1 cellular context compared by ENCODE assay signal in genomic region chr6:44075137-44076015, GRCh38.
TF ChIP-seq lines count a peak whose summit lies in the region.

No MANE protein-coding gene starts in this region.

TF ChIP-seq in HepG2, 621 proteins besides CTCF, POLR2A, EP300 and RAD21 (continued from another document and continues in another):
- TF ChIP-seq KIAA2018 (CRISPR knock-in tag; IDR thresholded peaks at IDR 0.05; ENCODE audit: borderline replicate concordance) (no peak), TMF1 (CRISPR knock-in tag; IDR thresholded peaks at IDR 0.05; ENCODE audit: low read depth) (peak; percentile 80; the same call in 1 of the 2 replicates), U2AF1 (optimal IDR thresholded peaks at IDR 0.05; ENCODE audit: low read depth, low read length) (no peak), ZNF598 (CRISPR knock-in tag; IDR thresholded peaks at IDR 0.05; ENCODE audit: borderline replicate concordance) (no peak; the same call in 1 of the 2 replicates), XRCC5 (optimal IDR thresholded peaks at IDR 0.05; ENCODE audit: low read length) (no peak), ZNF484 (CRISPR knock-in tag; IDR thresholded peaks at IDR 0.05; ENCODE audit: borderline replicate concordance, low read depth) (no peak), FIP1L1 (IDR thresholded peaks at IDR 0.05; ENCODE audit: borderline replicate concordance, insufficient read depth, low read depth, low read length) (no peak), ZNF572 (CRISPR knock-in tag; IDR thresholded peaks at IDR 0.05) (no peak), ISX (CRISPR knock-in tag; conservative IDR thresholded peaks at IDR 0.05) (no peak), HES4 (CRISPR knock-in tag; IDR thresholded peaks at IDR 0.05; ENCODE audit: borderline replicate concordance) (no peak), IKZF4 (CRISPR knock-in tag; IDR thresholded peaks at IDR 0.05; ENCODE audit: borderline replicate concordance, low read depth, not compliant biosample characterization) (peak; percentile 59), SOX5 (CRISPR knock-in tag; IDR thresholded peaks at IDR 0.05; ENCODE audit: borderline replicate concordance) (peak; percentile 91), CCDC6 (CRISPR knock-in tag; IDR thresholded peaks at IDR 0.05) (no peak), JDP2 (CRISPR knock-in tag; IDR thresholded peaks at IDR 0.05; ENCODE audit: borderline replicate concordance) (no peak; the same call in 1 of the 2 replicates), ARNT (IDR thresholded peaks at IDR 0.05) (no peak), ZMAT5 (CRISPR knock-in tag; IDR thresholded peaks at IDR 0.05; ENCODE audit: borderline replicate concordance, low read depth) (no peak), BORCS8-MEF2B (CRISPR knock-in tag; IDR thresholded peaks at IDR 0.05) (no peak), RELA (CRISPR knock-in tag; IDR thresholded peaks at IDR 0.05) (no peak), MED13 (CRISPR knock-in tag; IDR thresholded peaks at IDR 0.05) (no peak), NR2F1 (CRISPR knock-in tag; IDR thresholded peaks at IDR 0.05) (peak in 1 of 2 experiments; percentile 59; a peak in 2 of 4 replicates), SMAD1 (CRISPR knock-in tag; IDR thresholded peaks at IDR 0.05; ENCODE audit: borderline replicate concordance, low read depth) (peak; percentile 97; the same call in 1 of the 2 replicates), ZNF652 (CRISPR knock-in tag; IDR thresholded peaks at IDR 0.05; ENCODE audit: borderline replicate concordance, low read depth) (peak; percentile 67; the same call in 1 of the 2 replicates), BCL6 (CRISPR knock-in tag; IDR thresholded peaks at IDR 0.05) (peak; percentile 45; the same call in 1 of the 2 replicates), HNRNPL (IDR thresholded peaks at IDR 0.05; ENCODE audit: low read depth, low read length) (peak; percentile 99), PATZ1 (CRISPR knock-in tag; IDR thresholded peaks at IDR 0.05) (peak; percentile 86), GZF1 (CRISPR knock-in tag; IDR thresholded peaks at IDR 0.05) (peak; percentile 21; the same call in 1 of the 2 replicates), DBP (CRISPR knock-in tag; IDR thresholded peaks at IDR 0.05; ENCODE audit: not compliant biosample characterization) (no peak), ZKSCAN5 (CRISPR knock-in tag; IDR thresholded peaks at IDR 0.05) (peak; percentile 55; the same call in 1 of the 2 replicates), SIX4 (CRISPR knock-in tag; IDR thresholded peaks at IDR 0.05) (no peak)
- TF ChIP-seq, protein P1, sequence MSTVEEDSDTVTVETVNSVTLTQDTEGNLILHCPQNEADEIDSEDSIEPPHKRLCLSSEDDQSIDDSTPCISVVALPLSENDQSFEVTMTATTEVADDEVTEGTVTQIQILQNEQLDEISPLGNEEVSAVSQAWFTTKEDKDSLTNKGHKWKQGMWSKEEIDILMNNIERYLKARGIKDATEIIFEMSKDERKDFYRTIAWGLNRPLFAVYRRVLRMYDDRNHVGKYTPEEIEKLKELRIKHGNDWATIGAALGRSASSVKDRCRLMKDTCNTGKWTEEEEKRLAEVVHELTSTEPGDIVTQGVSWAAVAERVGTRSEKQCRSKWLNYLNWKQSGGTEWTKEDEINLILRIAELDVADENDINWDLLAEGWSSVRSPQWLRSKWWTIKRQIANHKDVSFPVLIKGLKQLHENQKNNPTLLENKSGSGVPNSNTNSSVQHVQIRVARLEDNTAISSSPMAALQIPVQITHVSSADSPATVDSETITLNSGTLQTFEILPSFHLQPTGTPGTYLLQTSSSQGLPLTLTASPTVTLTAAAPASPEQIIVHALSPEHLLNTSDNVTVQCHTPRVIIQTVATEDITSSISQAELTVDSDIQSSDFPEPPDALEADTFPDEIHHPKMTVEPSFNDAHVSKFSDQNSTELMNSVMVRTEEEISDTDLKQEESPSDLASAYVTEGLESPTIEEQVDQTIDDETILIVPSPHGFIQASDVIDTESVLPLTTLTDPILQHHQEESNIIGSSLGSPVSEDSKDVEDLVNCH (CRISPR knock-in tag; IDR thresholded peaks at IDR 0.05) = 0 out of 2 replicates have a peak, but pooled peaks have one; percentile 38
- TF ChIP-seq, protein P2, sequence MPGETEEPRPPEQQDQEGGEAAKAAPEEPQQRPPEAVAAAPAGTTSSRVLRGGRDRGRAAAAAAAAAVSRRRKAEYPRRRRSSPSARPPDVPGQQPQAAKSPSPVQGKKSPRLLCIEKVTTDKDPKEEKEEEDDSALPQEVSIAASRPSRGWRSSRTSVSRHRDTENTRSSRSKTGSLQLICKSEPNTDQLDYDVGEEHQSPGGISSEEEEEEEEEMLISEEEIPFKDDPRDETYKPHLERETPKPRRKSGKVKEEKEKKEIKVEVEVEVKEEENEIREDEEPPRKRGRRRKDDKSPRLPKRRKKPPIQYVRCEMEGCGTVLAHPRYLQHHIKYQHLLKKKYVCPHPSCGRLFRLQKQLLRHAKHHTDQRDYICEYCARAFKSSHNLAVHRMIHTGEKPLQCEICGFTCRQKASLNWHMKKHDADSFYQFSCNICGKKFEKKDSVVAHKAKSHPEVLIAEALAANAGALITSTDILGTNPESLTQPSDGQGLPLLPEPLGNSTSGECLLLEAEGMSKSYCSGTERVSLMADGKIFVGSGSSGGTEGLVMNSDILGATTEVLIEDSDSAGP (CRISPR knock-in tag; IDR thresholded peaks at IDR 0.05; ENCODE audit: borderline replicate concordance) = peak; percentile 83; the same call in 1 of the 2 replicates
- TF ChIP-seq, protein P3, sequence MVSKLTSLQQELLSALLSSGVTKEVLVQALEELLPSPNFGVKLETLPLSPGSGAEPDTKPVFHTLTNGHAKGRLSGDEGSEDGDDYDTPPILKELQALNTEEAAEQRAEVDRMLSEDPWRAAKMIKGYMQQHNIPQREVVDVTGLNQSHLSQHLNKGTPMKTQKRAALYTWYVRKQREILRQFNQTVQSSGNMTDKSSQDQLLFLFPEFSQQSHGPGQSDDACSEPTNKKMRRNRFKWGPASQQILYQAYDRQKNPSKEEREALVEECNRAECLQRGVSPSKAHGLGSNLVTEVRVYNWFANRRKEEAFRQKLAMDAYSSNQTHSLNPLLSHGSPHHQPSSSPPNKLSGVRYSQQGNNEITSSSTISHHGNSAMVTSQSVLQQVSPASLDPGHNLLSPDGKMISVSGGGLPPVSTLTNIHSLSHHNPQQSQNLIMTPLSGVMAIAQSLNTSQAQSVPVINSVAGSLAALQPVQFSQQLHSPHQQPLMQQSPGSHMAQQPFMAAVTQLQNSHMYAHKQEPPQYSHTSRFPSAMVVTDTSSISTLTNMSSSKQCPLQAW (CRISPR knock-in tag; IDR thresholded peaks at IDR 0.05) = peak; percentile 98
- TF ChIP-seq, protein P4, sequence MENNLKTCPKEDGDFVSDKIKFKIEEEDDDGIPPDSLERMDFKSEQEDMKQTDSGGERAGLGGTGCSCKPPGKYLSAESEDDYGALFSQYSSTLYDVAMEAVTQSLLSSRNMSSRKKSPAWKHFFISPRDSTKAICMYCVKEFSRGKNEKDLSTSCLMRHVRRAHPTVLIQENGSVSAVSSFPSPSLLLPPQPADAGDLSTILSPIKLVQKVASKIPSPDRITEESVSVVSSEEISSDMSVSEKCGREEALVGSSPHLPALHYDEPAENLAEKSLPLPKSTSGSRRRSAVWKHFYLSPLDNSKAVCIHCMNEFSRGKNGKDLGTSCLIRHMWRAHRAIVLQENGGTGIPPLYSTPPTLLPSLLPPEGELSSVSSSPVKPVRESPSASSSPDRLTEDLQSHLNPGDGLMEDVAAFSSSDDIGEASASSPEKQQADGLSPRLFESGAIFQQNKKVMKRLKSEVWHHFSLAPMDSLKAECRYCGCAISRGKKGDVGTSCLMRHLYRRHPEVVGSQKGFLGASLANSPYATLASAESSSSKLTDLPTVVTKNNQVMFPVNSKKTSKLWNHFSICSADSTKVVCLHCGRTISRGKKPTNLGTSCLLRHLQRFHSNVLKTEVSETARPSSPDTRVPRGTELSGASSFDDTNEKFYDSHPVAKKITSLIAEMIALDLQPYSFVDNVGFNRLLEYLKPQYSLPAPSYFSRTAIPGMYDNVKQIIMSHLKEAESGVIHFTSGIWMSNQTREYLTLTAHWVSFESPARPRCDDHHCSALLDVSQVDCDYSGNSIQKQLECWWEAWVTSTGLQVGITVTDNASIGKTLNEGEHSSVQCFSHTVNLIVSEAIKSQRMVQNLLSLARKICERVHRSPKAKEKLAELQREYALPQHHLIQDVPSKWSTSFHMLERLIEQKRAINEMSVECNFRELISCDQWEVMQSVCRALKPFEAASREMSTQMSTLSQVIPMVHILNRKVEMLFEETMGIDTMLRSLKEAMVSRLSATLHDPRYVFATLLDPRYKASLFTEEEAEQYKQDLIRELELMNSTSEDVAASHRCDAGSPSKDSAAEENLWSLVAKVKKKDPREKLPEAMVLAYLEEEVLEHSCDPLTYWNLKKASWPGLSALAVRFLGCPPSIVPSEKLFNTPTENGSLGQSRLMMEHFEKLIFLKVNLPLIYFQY (CRISPR knock-in tag; IDR thresholded peaks at IDR 0.05; ENCODE audit: borderline replicate concordance) = peak; percentile 94
- TF ChIP-seq, protein P5, sequence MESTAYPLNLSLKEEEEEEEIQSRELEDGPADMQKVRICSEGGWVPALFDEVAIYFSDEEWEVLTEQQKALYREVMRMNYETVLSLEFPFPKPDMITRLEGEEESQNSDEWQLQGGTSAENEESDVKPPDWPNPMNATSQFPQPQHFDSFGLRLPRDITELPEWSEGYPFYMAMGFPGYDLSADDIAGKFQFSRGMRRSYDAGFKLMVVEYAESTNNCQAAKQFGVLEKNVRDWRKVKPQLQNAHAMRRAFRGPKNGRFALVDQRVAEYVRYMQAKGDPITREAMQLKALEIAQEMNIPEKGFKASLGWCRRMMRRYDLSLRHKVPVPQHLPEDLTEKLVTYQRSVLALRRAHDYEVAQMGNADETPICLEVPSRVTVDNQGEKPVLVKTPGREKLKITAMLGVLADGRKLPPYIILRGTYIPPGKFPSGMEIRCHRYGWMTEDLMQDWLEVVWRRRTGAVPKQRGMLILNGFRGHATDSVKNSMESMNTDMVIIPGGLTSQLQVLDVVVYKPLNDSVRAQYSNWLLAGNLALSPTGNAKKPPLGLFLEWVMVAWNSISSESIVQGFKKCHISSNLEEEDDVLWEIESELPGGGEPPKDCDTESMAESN (CRISPR knock-in tag; conservative IDR thresholded peaks at IDR 0.05) = no peak
